In the genomic region with DNA sequence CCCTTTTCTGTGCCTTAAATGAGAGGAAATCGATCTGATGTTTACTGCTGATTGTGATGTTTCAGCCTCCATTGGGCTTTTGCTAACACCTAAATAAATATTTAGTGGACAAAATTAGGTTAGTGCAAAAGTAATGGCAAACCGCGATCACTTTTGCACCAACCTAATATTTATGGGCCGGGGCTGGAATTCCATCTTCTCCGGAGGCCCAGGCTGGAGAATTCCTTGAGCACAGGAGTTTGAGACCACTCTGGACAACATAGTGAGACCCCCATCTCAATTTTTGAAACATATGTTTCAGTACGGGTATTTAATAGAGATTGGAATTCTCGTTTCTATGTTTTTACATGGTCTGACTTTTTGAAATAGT, we compare ENCODE assay signal across 9 cellular contexts. TPM values are rescaled to one million over a fixed set of nuclear protein-coding genes. Genes with fewer than 3 reads are reported as not detected.
DNase-seq lines count a peak whose midpoint lies in the region; ATAC-seq and TF ChIP-seq lines count a peak whose summit lies in the region.
"Had no signal": no experiment of that assay in that cellular context is flagged by ENCODE, and none has a peak within 500 bp of the region (broad histone marks: within the 10 kb centered on the region; RNA-seq: fewer than 3 reads in every experiment).

No MANE protein-coding gene starts in this region.

- H3K9me3 ChIP-seq in breast epithelium, result peaks cover 53 to 62% of the 10 kb centered on the region in 2 donors
- peaks cover 43 to 47% of the 10 kb centered on the region in 2 donors for H3K9me3 ChIP-seq in transverse colon

- H3K36me3 ChIP-seq in breast epithelium, result peaks cover 30% of the 10 kb centered on the region
- peaks cover 1 to 55% (median 15%) of the 10 kb centered on the region in 4 donors for H3K36me3 ChIP-seq in transverse colon

- TF ChIP-seq CTCF in breast epithelium (IDR thresholded peaks at IDR 0.05) (no peak), transverse colon (IDR thresholded peaks at IDR 0.05) (no peak)

- H3K27ac Mint-ChIP-seq in activated naive CD4-positive, alpha-beta T cell treated with anti-CD3 and anti-CD28 coated beads, Interleukin-2, amount 10 ng/mL, durations not matched to agents 7 days and 5 days, result peak overlapping the region; percentile 96
- H3K27ac Mint-ChIP-seq in memory B cell, result peak overlapping the region; percentile 99

- H3K27ac ChIP-seq in breast epithelium, result peak overlapping the region; percentile 95 to 97
- peak overlapping the region; percentile 85 to 93 (median 90) for H3K27ac ChIP-seq in transverse colon

- TF ChIP-seq EP300 in transverse colon (IDR thresholded peaks at IDR 0.05; ENCODE audit: low read depth), result no peak

- no peak for DNase-seq in activated naive CD4-positive, alpha-beta T cell treated with anti-CD3 and anti-CD28 coated beads, Interleukin-2, amount 10 ng/mL, durations not matched to agents 7 days and 5 days
- DNase-seq in activated naive CD4-positive, alpha-beta T cell treated with anti-CD3 and anti-CD28 coated beads, Interleukin-2, amount 50 U/mL, for 16 hours, result no peak
- DNase-seq in breast epithelium (ENCODE audit: low spot score in 2 of 2) (no peak), memory B cell (ENCODE audit: low spot score in 2 of 2) (no peak), transverse colon (no peak), kidney tubule cell (ENCODE audit: low spot score) (no peak), GOT3 (lab: John Stamatoyannopoulos, UW) (no peak), NCI-H526 treated with DMSO at 0.1 percent for 48 hours (lab: John Stamatoyannopoulos, UW) (no peak)
- DNase-seq: DND-41 had no signal

- TF ChIP-seq POLR2A in breast epithelium (IDR thresholded peaks at IDR 0.05) (no peak), transverse colon (IDR thresholded peaks at IDR 0.05) (no peak)

- peak overlapping the region; percentile 76 to 83 (median 78) for H3K4me3 ChIP-seq in breast epithelium
- peak overlapping the region; percentile 57 to 76 (median 70) for H3K4me3 ChIP-seq in transverse colon

- ATAC-seq in memory B cell (ENCODE audit: low read depth), result no peak

- no peaks in the 10 kb centered on the region for H3K27me3 ChIP-seq in breast epithelium
- no peaks in the 10 kb centered on the region for H3K27me3 ChIP-seq in transverse colon

- CTCF ChIA-PET in activated naive CD4-positive, alpha-beta T cell treated with anti-CD3 and anti-CD28 coated beads, Interleukin-2, amount 10 ng/mL, durations not matched to agents 7 days and 5 days (lab: Charles Lee), result no interaction called here

- intact Hi-C loops in breast epithelium (cut with DNase I; ENCODE audit: low total_unique reads), result no loop called here
- intact Hi-C loops in transverse colon (cut with DNase I; ENCODE audit: low total_unique reads), result no loop called here

- H3K4me1 Mint-ChIP-seq in activated naive CD4-positive, alpha-beta T cell treated with anti-CD3 and anti-CD28 coated beads, Interleukin-2, amount 10 ng/mL, durations not matched to agents 7 days and 5 days, result peaks cover 12% of the 10 kb centered on the region
- peaks cover 2% of the 10 kb centered on the region for H3K4me1 Mint-ChIP-seq in memory B cell

- H3K9me3 Mint-ChIP-seq in activated naive CD4-positive, alpha-beta T cell treated with anti-CD3 and anti-CD28 coated beads, Interleukin-2, amount 10 ng/mL, durations not matched to agents 7 days and 5 days, result peaks cover 56% of the 10 kb centered on the region
- peaks cover 14% of the 10 kb centered on the region for H3K9me3 Mint-ChIP-seq in memory B cell

- H3K4me3 Mint-ChIP-seq in activated naive CD4-positive, alpha-beta T cell treated with anti-CD3 and anti-CD28 coated beads, Interleukin-2, amount 10 ng/mL, durations not matched to agents 7 days and 5 days, result peak overlapping the region; percentile 91
- peak overlapping the region; percentile 95 for H3K4me3 Mint-ChIP-seq in memory B cell

- peaks cover 0 to 4% of the 10 kb centered on the region in 2 donors for H3K4me1 ChIP-seq in breast epithelium
- peaks cover 0 to 7% (median 2%) of the 10 kb centered on the region in 4 donors for H3K4me1 ChIP-seq in transverse colon

- WGBS in transverse colon (ENCODE audit: low coverage in 1 of 2), 2 donors, result 43% methylated on average over 4 to 7 of the region's 7 CpGs

- peaks cover 56% of the 10 kb centered on the region for H3K36me3 Mint-ChIP-seq in activated naive CD4-positive, alpha-beta T cell treated with anti-CD3 and anti-CD28 coated beads, Interleukin-2, amount 10 ng/mL, durations not matched to agents 7 days and 5 days
- peaks cover 36% of the 10 kb centered on the region for H3K36me3 Mint-ChIP-seq in memory B cell

- H3K27me3 Mint-ChIP-seq in activated naive CD4-positive, alpha-beta T cell treated with anti-CD3 and anti-CD28 coated beads, Interleukin-2, amount 10 ng/mL, durations not matched to agents 7 days and 5 days, result peaks cover 6% of the 10 kb centered on the region
- H3K27me3 Mint-ChIP-seq in memory B cell, result no peaks in the 10 kb centered on the region

- in situ Hi-C loops in transverse colon (cut with MboI; ENCODE audit: low pct_ligation_motif_present in 1 of 4, low pct_unique_long_range_greater_than_20kb in 1 of 4, low sequenced_read_pairs in 3 of 4), result no loop called here

RNA-seq across cellular contexts. Expression of gene ZNF880, which starts 0.6 kb away (rescaled TPM):
- total RNA-seq in breast epithelium (10 to 100 TPM; 18.6 to 32.9 (median 22.0) TPM), transverse colon (10 to 100 TPM in 1 of 4 donors, 1 to 10 TPM in 3; 3.6 to 16.7 (median 8.8) TPM)

RNA-seq across cellular contexts. Expression of gene ZNF528, which starts 27.3 kb away (rescaled TPM):
- total RNA-seq in breast epithelium (10 to 100 TPM; 20.5 to 29.0 (median 28.2) TPM), transverse colon (10 to 100 TPM in 2 of 4 donors, 1 to 10 TPM in 1, under 1 TPM in 1; 1.00 to 15.8 (median 9.0) TPM)

RNA-seq across cellular contexts. Expression of gene ZNF610, which starts 34.3 kb away (rescaled TPM):
- 1 to 10 TPM; 1.1 to 7.0 (median 2.6) TPM for total RNA-seq in breast epithelium
- total RNA-seq in transverse colon, result 1 to 10 TPM in 2 of 4 donors, under 1 TPM in 1, not detected in 1; 0.68 to 6.6 (median 1.6) TPM

RNA-seq across cellular contexts. Expression of gene ZNF534, which starts 58.6 kb away (rescaled TPM):
- total RNA-seq in breast epithelium (1 to 10 TPM in 1 of 3 donors, under 1 TPM in 1, not detected in 1; 0.33 to 1.2 TPM), transverse colon (not detected)
